In the genomic region with DNA sequence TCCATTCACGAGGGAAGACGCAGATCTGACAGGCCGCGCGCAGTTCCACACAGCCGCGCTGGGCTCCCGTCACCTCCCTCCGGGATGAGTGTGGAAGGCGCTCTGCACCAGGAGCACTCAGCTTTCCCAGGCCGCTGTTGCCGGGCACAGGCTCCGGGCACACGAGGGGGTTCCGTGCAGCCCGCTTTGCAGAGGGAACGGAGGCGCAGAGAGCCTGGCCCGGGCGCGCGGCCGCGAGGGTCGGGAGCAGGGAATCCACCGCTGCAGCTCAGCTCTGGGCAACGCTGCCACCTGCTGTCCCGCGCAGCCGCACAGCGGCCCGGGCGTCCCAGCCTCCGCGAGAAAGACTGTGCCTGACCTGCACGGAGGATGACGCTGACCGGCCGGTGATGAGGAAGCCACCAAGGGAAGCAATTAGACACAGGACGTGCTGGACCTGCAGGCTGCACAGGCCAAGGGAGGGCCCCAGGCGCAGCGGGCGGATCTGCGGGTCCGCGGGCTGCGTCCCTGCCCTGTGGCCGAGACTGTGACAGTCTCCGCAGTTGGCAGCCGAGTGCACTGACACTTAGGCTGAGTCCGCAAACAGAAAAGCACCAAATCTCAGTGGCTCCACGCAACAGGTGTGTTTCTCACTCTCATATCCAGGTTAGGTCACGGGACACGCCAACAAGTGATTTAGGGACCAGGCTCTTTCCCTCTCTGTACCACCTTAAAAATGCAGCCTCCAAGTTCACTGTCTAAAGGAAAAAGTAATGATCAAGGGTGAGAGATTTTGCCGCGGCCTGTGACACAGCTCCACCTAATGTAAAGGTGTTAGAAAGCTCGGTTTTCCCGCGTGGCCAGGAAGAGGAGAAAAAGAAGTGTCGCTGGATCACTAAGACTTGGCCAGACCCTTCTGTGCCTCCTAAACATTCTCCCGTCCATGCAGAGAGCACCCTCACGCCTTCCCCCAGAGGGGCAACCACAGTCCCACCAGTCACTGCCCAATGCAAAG, we compare ENCODE assay signal across 8 cellular contexts.
DNase-seq lines count a peak whose midpoint lies in the region; ATAC-seq, FAIRE-seq and TF ChIP-seq lines count a peak whose summit lies in the region.

No MANE protein-coding gene starts in this region.

- H3K27me3 ChIP-seq in GM12878 (replicated peaks in 1 of 2; ENCODE audit: control insufficient read depth in 2 of 2, insufficient read depth in 2 of 2, low read length in 1 of 2) (peaks cover 4 to 5% of the 10 kb centered on the region in 2 experiments; a peak in 2 of 4 replicates), iPS-20b (ENCODE audit: insufficient read depth, low read length) (peaks cover 45% of the 10 kb centered on the region), small intestine (ENCODE audit: control insufficient read depth in 2 of 2, insufficient read depth in 2 of 2, low read length in 2 of 2) (peaks cover 0 to 13% of the 10 kb centered on the region in 2 donors)

- H3K27ac ChIP-seq in GM12878 (ENCODE audit: control insufficient read depth, insufficient read depth) (no peak overlapping the region), iPS-20b (ENCODE audit: low read length) (no peak overlapping the region), small intestine (ENCODE audit: low read depth in 1 of 2, low read length in 1 of 2) (no peak overlapping the region)

- intact Hi-C loops in GM12878 (cut with micrococcal nuclease; ENCODE audit: unreplicated experiment), result no loop called here

- RAD21 ChIA-PET in GM12878 (lab: Charles Lee; ENCODE audit: unreplicated experiment), result no interaction called here

- no peak for FAIRE-seq in GM12878 (lab: Jason Lieb, UNC)
- FAIRE-seq in small intestine (lab: Jason Lieb, UNC), result no peak

- H2AFZ ChIP-seq in GM12878 (ENCODE audit: control insufficient read depth, low read depth, low read length), result no peak overlapping the region; the same call in 1 of the 2 replicates

- TF ChIP-seq POLR2A in GM12878 (IDR thresholded peaks at IDR 0.05; ENCODE audit: low read depth, low read length), result no peak

- H3K9me3 ChIP-seq in GM12878 (replicated peaks; ENCODE audit: control insufficient read depth, insufficient read depth, low read length) (no peaks in the 10 kb centered on the region), iPS-20b (ENCODE audit: insufficient read depth, low read depth, low read length) (no peaks in the 10 kb centered on the region), small intestine (ENCODE audit: control insufficient read depth, low read depth) (no peaks in the 10 kb centered on the region)

- CTCF ChIA-PET in GM12878 (lab: Yijun Ruan, JAX), result no interaction called here

- TF ChIP-seq CTCF in GM12872 (IDR thresholded peaks at IDR 0.05; ENCODE audit: insufficient read depth, low read depth, low read length) (peak; percentile 35; the same call in 2 of the 3 replicates), GM12878 (IDR thresholded peaks at IDR 0.05 in 2 of 3, conservative IDR thresholded peaks at IDR 0.05 in 1 of 3; ENCODE audit: control insufficient read depth in 2 of 3, extremely low read depth in 1 of 3, insufficient read depth in 1 of 3, low read depth in 3 of 3, low read length in 3 of 3) (peak; percentile 12 to 63 (median 47); a peak in 3 of 6 replicates)

- in situ Hi-C loops in GM12878 (cut with MboI), result no loop called here

- TF ChIP-seq EP300 in GM12878 (IDR thresholded peaks at IDR 0.05; ENCODE audit: borderline replicate concordance in 1 of 2, control insufficient read depth in 1 of 2, low read depth in 2 of 2, low read length in 2 of 2), result no peak

- peak overlapping the region; percentile 25; the same call in 1 of the 2 replicates for H3K4me2 ChIP-seq in GM12878 (ENCODE audit: control insufficient read depth, insufficient read depth)

- peak; percentile 42 for TF ChIP-seq RAD21 in GM12878 (IDR thresholded peaks at IDR 0.05; ENCODE audit: insufficient read depth, low read depth, low read length)

- BruUV-seq in GM12878 (replicated peaks; lab: Mats Ljungman, UMichigan), result no TSS peak

- H3K36me3 ChIP-seq in GM12878 (ENCODE audit: control insufficient read depth in 2 of 2, insufficient read depth in 2 of 2, low read length in 1 of 2) (no peaks in the 10 kb centered on the region), iPS-20b (ENCODE audit: insufficient read depth, low read depth, low read length) (no peaks in the 10 kb centered on the region), small intestine (ENCODE audit: control insufficient read depth in 2 of 2, insufficient read depth in 2 of 2, low read length in 2 of 2) (no peaks in the 10 kb centered on the region)

- SMC1A ChIA-PET in GM12878 (lab: Charles Lee; ENCODE audit: uncharacterized antibody, unreplicated experiment), result no interaction called here

- no peak overlapping the region for H3K4me3 ChIP-seq in GM12878
- H3K4me3 ChIP-seq in iPS-20b (ENCODE audit: low read length), result peak overlapping the region; percentile 72
- H3K4me3 ChIP-seq in small intestine (ENCODE audit: low read depth in 1 of 2, low read length in 2 of 2), result peak overlapping the region in 1 of 2 donors; percentile 0

- H3K4me1 ChIP-seq in GM12878 (ENCODE audit: control insufficient read depth, insufficient read depth, low read length) (no peaks in the 10 kb centered on the region), iPS-20b (ENCODE audit: insufficient read depth, low read length) (peaks cover 8% of the 10 kb centered on the region), small intestine (ENCODE audit: control insufficient read depth in 2 of 2, insufficient read depth in 1 of 2, low read depth in 1 of 2, low read length in 1 of 2) (no peaks in the 10 kb centered on the region)

- 21% methylated on average over 54 of the region's 62 CpGs for WGBS in GM12878 (ENCODE audit: insufficient coverage, insufficient replicate concordance, low lambda C conversion rate, missing lambda C conversion rate)
- 5 to 6% (median 5%) methylated on average over 62 of the region's 62 CpGs for WGBS in small intestine, 3 donors

- no peaks in the 10 kb centered on the region for H3K79me2 ChIP-seq in GM12878 (ENCODE audit: control insufficient read depth, insufficient read depth, low read length)

- H4K20me1 ChIP-seq in GM12878 (ENCODE audit: control insufficient read depth, insufficient read depth), result no peaks in the 10 kb centered on the region

- POLR2A ChIA-PET in GM12878 (lab: Charles Lee), result no interaction called here

- ATAC-seq in HG02763 (IDR thresholded peaks at IDR 0.05; ENCODE audit: unreplicated experiment), result peak; percentile 86
- peak; percentile 93 for ATAC-seq in GM12878

- DNase-seq in A172 (ENCODE audit: low spot score), result peak; percentile 63
- peak; percentile 51 for DNase-seq in NCI-H226
- DNase-seq in GM12878 (ENCODE audit: low read depth, low spot score), result no peak
- peak; percentile 31 for DNase-seq in small intestine
- no peak for DNase-seq in cortex of kidney (lab: John Stamatoyannopoulos, UW)

- H3K9ac ChIP-seq in GM12878 (ENCODE audit: control insufficient read depth, insufficient read depth, low read length) (no peak overlapping the region), iPS-20b (ENCODE audit: low read depth, low read length) (peak overlapping the region; percentile 21; the same call in 1 of the 2 replicates)

TF ChIP-seq in GM12878, 131 proteins besides CTCF, POLR2A, EP300 and RAD21:
- TF ChIP-seq RB1 (IDR thresholded peaks at IDR 0.05; ENCODE audit: borderline replicate concordance) (0 out of 2 replicates have a peak, but pooled peaks have one; percentile 16), NBN (IDR thresholded peaks at IDR 0.05) (no peak), BHLHE40 (IDR thresholded peaks at IDR 0.05; ENCODE audit: borderline replicate concordance in 1 of 2, low read depth in 2 of 2, low read length in 1 of 2) (0 out of 4 replicates have a peak, but pooled peaks of 1 of the 2 experiments have one; percentile 6), ZNF384 (IDR thresholded peaks at IDR 0.05; ENCODE audit: borderline replicate concordance, low read depth, low read length) (no peak), BMI1 (IDR thresholded peaks at IDR 0.05; ENCODE audit: borderline replicate concordance) (no peak), SMC3 (IDR thresholded peaks at IDR 0.05; ENCODE audit: borderline replicate concordance, low read length) (peak; percentile 46; the same call in 1 of the 2 replicates), MEF2B (IDR thresholded peaks at IDR 0.05; ENCODE audit: partially characterized antibody, poor library complexity, severe bottlenecking) (no peak), NFYA (IDR thresholded peaks at IDR 0.05; ENCODE audit: borderline replicate concordance, low read depth, low read length) (no peak), FOXK2 (IDR thresholded peaks at IDR 0.05) (no peak), SMAD1 (IDR thresholded peaks at IDR 0.05; ENCODE audit: low read depth, partially characterized antibody) (no peak), ZBED1 (IDR thresholded peaks at IDR 0.05; ENCODE audit: borderline replicate concordance) (no peak), IKZF1 (conservative IDR thresholded peaks at IDR 0.05) (no peak), GATAD2B (conservative IDR thresholded peaks at IDR 0.05; ENCODE audit: low read depth) (no peak), PAX8 (IDR thresholded peaks at IDR 0.05) (no peak), GABPA (IDR thresholded peaks at IDR 0.05; ENCODE audit: low read depth) (no peak)
- TF ChIP-seq, protein P1, sequence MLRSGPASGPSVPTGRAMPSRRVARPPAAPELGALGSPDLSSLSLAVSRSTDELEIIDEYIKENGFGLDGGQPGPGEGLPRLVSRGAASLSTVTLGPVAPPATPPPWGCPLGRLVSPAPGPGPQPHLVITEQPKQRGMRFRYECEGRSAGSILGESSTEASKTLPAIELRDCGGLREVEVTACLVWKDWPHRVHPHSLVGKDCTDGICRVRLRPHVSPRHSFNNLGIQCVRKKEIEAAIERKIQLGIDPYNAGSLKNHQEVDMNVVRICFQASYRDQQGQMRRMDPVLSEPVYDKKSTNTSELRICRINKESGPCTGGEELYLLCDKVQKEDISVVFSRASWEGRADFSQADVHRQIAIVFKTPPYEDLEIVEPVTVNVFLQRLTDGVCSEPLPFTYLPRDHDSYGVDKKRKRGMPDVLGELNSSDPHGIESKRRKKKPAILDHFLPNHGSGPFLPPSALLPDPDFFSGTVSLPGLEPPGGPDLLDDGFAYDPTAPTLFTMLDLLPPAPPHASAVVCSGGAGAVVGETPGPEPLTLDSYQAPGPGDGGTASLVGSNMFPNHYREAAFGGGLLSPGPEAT (IDR thresholded peaks at IDR 0.05; ENCODE audit: low read depth), result no peak
- TF ChIP-seq, protein P2, sequence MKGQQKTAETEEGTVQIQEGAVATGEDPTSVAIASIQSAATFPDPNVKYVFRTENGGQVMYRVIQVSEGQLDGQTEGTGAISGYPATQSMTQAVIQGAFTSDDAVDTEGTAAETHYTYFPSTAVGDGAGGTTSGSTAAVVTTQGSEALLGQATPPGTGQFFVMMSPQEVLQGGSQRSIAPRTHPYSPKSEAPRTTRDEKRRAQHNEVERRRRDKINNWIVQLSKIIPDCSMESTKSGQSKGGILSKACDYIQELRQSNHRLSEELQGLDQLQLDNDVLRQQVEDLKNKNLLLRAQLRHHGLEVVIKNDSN (IDR thresholded peaks at IDR 0.05; ENCODE audit: borderline replicate concordance, extremely low read length, insufficient read depth, low read depth, low read length), result no peak

Comparison
In these comparisons a context has a peak if more than half of its experiments do, and no peak if none do; other contexts are left out.
1. DNase-seq: peak in A172 (single experiment), NCI-H226 (single experiment) and small intestine (single experiment); none in GM12878 (single experiment) and cortex of kidney (single experiment).